In genomic region chr4:76690091-76690905, GRCh38 we compare ENCODE assay signal across 8 cellular contexts.
DNase-seq lines count a peak whose midpoint lies in the region; ATAC-seq and TF ChIP-seq lines count a peak whose summit lies in the region.

No MANE protein-coding gene starts in this region.

- intact Hi-C loops in sigmoid colon (cut with DNase I): loop anchor here (5.0 kb wide), 1 partner anchor 47 kb away; no protein-coding TSS in a partner anchor

- CTCF ChIA-PET in RWPE1 (lab: Yijun Ruan, JAX): interaction anchor here (0.5 to 0.7 kb wide), 2 partner anchors 182 to 344 kb away, joined by 3 to 4 read pairs; no protein-coding TSS in a partner anchor

- H3K27me3 ChIP-seq in sigmoid colon: no peaks in the 10 kb centered on the region

- no peaks in the 10 kb centered on the region for H3K9me3 ChIP-seq in sigmoid colon

- no peak for TF ChIP-seq POLR2A in sigmoid colon (IDR thresholded peaks at IDR 0.05)

- DNase-seq in NCI-H2107 treated with DMSO at 0.1 percent for 48 hours (lab: John Stamatoyannopoulos, UW; ENCODE audit: unreplicated experiment) (peak; percentile 25), NCI-H2107 (lab: John Stamatoyannopoulos, UW) (no peak), RWPE1 (ENCODE audit: low spot score) (peak; percentile 38), fibroblast of villous mesenchyme (ENCODE audit: low read depth) (peak; percentile 67), sigmoid colon (no peak)

- no peaks in the 10 kb centered on the region for H3K36me3 ChIP-seq in sigmoid colon

- H3K27ac ChIP-seq in RWPE1: peak overlapping the region; percentile 76
- H3K27ac ChIP-seq in sigmoid colon: peak overlapping the region; percentile 80 to 89 (median 82)

- H3K4me3 ChIP-seq in fibroblast of villous mesenchyme (ENCODE audit: low read depth, low read length) (peak overlapping the region; percentile 78), sigmoid colon (peak overlapping the region; percentile 55 to 74 (median 64))

- WGBS in sigmoid colon, 2 donors: 3 to 11% methylated on average over 12 of the region's 12 CpGs

- TF ChIP-seq CTCF in RWPE1 (conservative IDR thresholded peaks at IDR 0.05; ENCODE audit: low read depth) (no peak), fibroblast of villous mesenchyme (IDR thresholded peaks at IDR 0.05; ENCODE audit: insufficient read depth, low read depth, low read length) (no peak), sigmoid colon (IDR thresholded peaks at IDR 0.05) (no peak)

- TF ChIP-seq EP300 in sigmoid colon (IDR thresholded peaks at IDR 0.05): no peak

- POLR2A ChIA-PET in RWPE1 (lab: Yijun Ruan, JAX; ENCODE audit: low non-redundant PET): no interaction called here

- ATAC-seq in GM19467 (IDR thresholded peaks at IDR 0.05; ENCODE audit: unreplicated experiment) (no peak), GM18517 (IDR thresholded peaks at IDR 0.05; ENCODE audit: unreplicated experiment) (no peak), HG03439 (IDR thresholded peaks at IDR 0.05; ENCODE audit: unreplicated experiment) (no peak)

- peaks cover 0 to 38% (median 23%) of the 10 kb centered on the region in 4 donors for H3K4me1 ChIP-seq in sigmoid colon

Comparison
In these comparisons a context has a peak if more than half of its experiments do, and no peak if none do; other contexts are left out.
1. DNase-seq: peak in NCI-H2107 treated with DMSO at 0.1 percent for 48 hours (single experiment), RWPE1 (single experiment) and fibroblast of villous mesenchyme (single experiment); none in NCI-H2107 (single experiment) and sigmoid colon (single experiment).